ENCODE assay signal across 1 cellular context in genomic region chr16:69613283-69614154, GRCh38.
TF ChIP-seq lines count a peak whose summit lies in the region.

No MANE protein-coding gene starts in this region.

TF ChIP-seq in K562, 482 proteins besides CTCF, POLR2A, EP300 and RAD21 (continued from another document):
- no peak for TF ChIP-seq STAT6 (CRISPR knock-in tag; IDR thresholded peaks at IDR 0.05)
- no peak for TF ChIP-seq ZNF780A (CRISPR knock-in tag; IDR thresholded peaks at IDR 0.05)
- peak; percentile 43; the same call in 1 of the 2 replicates for TF ChIP-seq CBFA2T3 (IDR thresholded peaks at IDR 0.05)
- TF ChIP-seq CEBPG (CRISPR knock-in tag; IDR thresholded peaks at IDR 0.05) = no peak
- peak in 1 of 2 experiments; percentile 14; a peak in 1 of 4 replicates for TF ChIP-seq CEBPG (tag; conservative IDR thresholded peaks at IDR 0.05 in 1 of 2, IDR thresholded peaks at IDR 0.05 in 1 of 2)
- peak; percentile 62; the same call in 1 of the 2 replicates for TF ChIP-seq GATA2 (CRISPR knock-in tag; IDR thresholded peaks at IDR 0.05)
TF ChIP-seq in K562: peak in this region for 5.
